1 cellular context compared by ENCODE assay signal in genomic region chr1:110350360-110350759, GRCh38.
TF ChIP-seq lines count a peak whose summit lies in the region.

No MANE protein-coding gene starts in this region.

TF ChIP-seq in K562, 482 proteins besides CTCF, POLR2A, EP300 and RAD21:
- TF ChIP-seq AFF4 (CRISPR knock-in tag; IDR thresholded peaks at IDR 0.05) = 0 out of 2 replicates have a peak, but pooled peaks have one; percentile 18
- peak; percentile 37; the same call in 1 of the 2 replicates for TF ChIP-seq POLR2AphosphoS5 (IDR thresholded peaks at IDR 0.05; ENCODE audit: control insufficient read depth, insufficient read depth, low read depth, low read length)
- TF ChIP-seq POLR2B (IDR thresholded peaks at IDR 0.05; ENCODE audit: low read depth, partially characterized antibody) = peak; percentile 4
- TF ChIP-seq ZFX (CRISPR knock-in tag; IDR thresholded peaks at IDR 0.05) = no peak
TF ChIP-seq in K562: peak in this region for 3.
